16 cellular contexts compared by ENCODE assay signal in genomic region chr2:159072795-159073194, GRCh38.
DNase-seq lines count a peak whose midpoint lies in the region; FAIRE-seq and TF ChIP-seq lines count a peak whose summit lies in the region.
"Had no signal": no experiment of that assay in that cellular context is flagged by ENCODE, and none has a peak within 500 bp of the region (broad histone marks: within the 10 kb centered on the region; RNA-seq: fewer than 3 reads in every experiment).

No MANE protein-coding gene starts in this region.

- no peak overlapping the region for H2AFZ ChIP-seq in astrocyte (ENCODE audit: low read depth, low read length)

- FAIRE-seq in astrocyte (lab: Jason Lieb, UNC) = no peak

- H3K4me1 ChIP-seq in astrocyte (ENCODE audit: insufficient read depth, low read length) = peaks cover 58% of the 10 kb centered on the region
- peaks cover 0 to 46% of the 10 kb centered on the region in 2 donors for H3K4me1 ChIP-seq in muscle layer of duodenum (ENCODE audit: control insufficient read depth in 1 of 2, insufficient read depth in 2 of 2, low read length in 2 of 2)

- H3K27ac ChIP-seq in astrocyte (ENCODE audit: low read depth, low read length) (peak overlapping the region; percentile 93), muscle layer of duodenum (ENCODE audit: low read length) (peak overlapping the region; percentile 28)

- H3K9me3 ChIP-seq in astrocyte (ENCODE audit: insufficient read depth, low read depth, low read length) (no peaks in the 10 kb centered on the region), muscle layer of duodenum (ENCODE audit: control insufficient read depth in 1 of 2, low read length in 2 of 2) (no peaks in the 10 kb centered on the region)

- H3K4me1 Mint-ChIP-seq in astrocyte (ENCODE audit: low read depth, unreplicated experiment) = peaks cover 48% of the 10 kb centered on the region
- H3K4me1 Mint-ChIP-seq: activated CD8-positive, alpha-beta memory T cell treated with anti-CD3 and anti-CD28 coated beads, Interleukin-2, amount 10 ng/mL, durations not matched to agents 7 days and 5 days; central memory CD8-positive, alpha-beta T cell had no signal

- no peaks in the 10 kb centered on the region for H3K27me3 ChIP-seq in astrocyte (ENCODE audit: insufficient read depth, low read length)
- H3K27me3 ChIP-seq in muscle layer of duodenum (ENCODE audit: low read depth, low read length) = no peaks in the 10 kb centered on the region

- peak overlapping the region; percentile 74 for H3K4me2 ChIP-seq in astrocyte (ENCODE audit: low read length)

- H3K36me3 ChIP-seq in astrocyte (ENCODE audit: insufficient read depth, low read length) (no peaks in the 10 kb centered on the region), muscle layer of duodenum (ENCODE audit: control insufficient read depth in 1 of 2, insufficient read depth in 2 of 2, low read length in 2 of 2) (peaks cover 0 to 6% of the 10 kb centered on the region in 2 donors)

- peaks cover 6% of the 10 kb centered on the region for H3K36me3 Mint-ChIP-seq in astrocyte (ENCODE audit: low read depth, unreplicated experiment)
- H3K36me3 Mint-ChIP-seq: activated CD8-positive, alpha-beta memory T cell treated with anti-CD3 and anti-CD28 coated beads, Interleukin-2, amount 10 ng/mL, durations not matched to agents 7 days and 5 days; WTC11 had no signal

- peak overlapping the region; percentile 75 for H3K9ac ChIP-seq in astrocyte (ENCODE audit: low read length)

- no peaks in the 10 kb centered on the region for H4K20me1 ChIP-seq in astrocyte (ENCODE audit: insufficient read depth, low read length)

- no peak for TF ChIP-seq CTCF in astrocyte (IDR thresholded peaks at IDR 0.05; ENCODE audit: insufficient read depth, low read depth, low read length)

- peaks cover 20% of the 10 kb centered on the region for H3K79me2 ChIP-seq in astrocyte (ENCODE audit: insufficient read depth, low read length)

- DNase-seq in ELR (ENCODE audit: low read depth) (peak; percentile 49), astrocyte (ENCODE audit: low read depth) (peak; percentile 79), fibroblast of gingiva (ENCODE audit: low read depth) (peak; percentile 41), NOMO-1 treated with dmso at 0.1 percent for 144 hours (lab: John Stamatoyannopoulos, UW; ENCODE audit: unreplicated experiment) (no peak), superior temporal gyrus (ENCODE audit: extremely low spot score) (no peak), NCI-H2196 treated with DMSO at 0.1 percent for 48 hours (lab: John Stamatoyannopoulos, UW; ENCODE audit: unreplicated experiment) (no peak), DMS79 (lab: John Stamatoyannopoulos, UW) (no peak)
- DNase-seq: activated CD8-positive, alpha-beta memory T cell treated with anti-CD3 and anti-CD28 coated beads, Interleukin-2, amount 10 ng/mL, durations not matched to agents 7 days and 5 days; activated naive CD4-positive, alpha-beta T cell; erythroblast; NCI-H2029; NCI-H524 treated with DMSO at 0.1 percent for 48 hours; occipital lobe had no signal

- H3K4me3 Mint-ChIP-seq in astrocyte (ENCODE audit: unreplicated experiment) = no peak overlapping the region
- H3K4me3 Mint-ChIP-seq: activated CD8-positive, alpha-beta memory T cell treated with anti-CD3 and anti-CD28 coated beads, Interleukin-2, amount 10 ng/mL, durations not matched to agents 7 days and 5 days; central memory CD8-positive, alpha-beta T cell; WTC11 had no signal

- H3K9me3 Mint-ChIP-seq in astrocyte (ENCODE audit: unreplicated experiment) = no peaks in the 10 kb centered on the region
- H3K9me3 Mint-ChIP-seq: central memory CD8-positive, alpha-beta T cell; WTC11 had no signal

- no peaks in the 10 kb centered on the region for H3K27me3 Mint-ChIP-seq in astrocyte (ENCODE audit: low read depth, unreplicated experiment)

- H3K4me3 ChIP-seq in astrocyte (ENCODE audit: insufficient read depth, low read depth, low read length) (no peak overlapping the region), muscle layer of duodenum (ENCODE audit: low read depth in 1 of 2, low read length in 2 of 2) (no peak overlapping the region)

- peak overlapping the region; percentile 88 for H3K27ac Mint-ChIP-seq in astrocyte (ENCODE audit: unreplicated experiment)
- H3K27ac Mint-ChIP-seq: activated CD8-positive, alpha-beta memory T cell treated with anti-CD3 and anti-CD28 coated beads, Interleukin-2, amount 10 ng/mL, durations not matched to agents 7 days and 5 days; WTC11 had no signal

Comparison
In these comparisons a context has a peak if more than half of its experiments do, and no peak if none do; other contexts are left out.
1. DNase-seq: peak in ELR (single experiment), astrocyte (single experiment) and fibroblast of gingiva (single experiment); none in NOMO-1 treated with dmso at 0.1 percent for 144 hours (single experiment), superior temporal gyrus (single experiment), NCI-H2196 treated with DMSO at 0.1 percent for 48 hours (single experiment) and DMS79 (single experiment).